ENCODE assay signal across 12 cellular contexts in genomic region chr1:201938440-201939005, GRCh38. TPM values are rescaled to one million over a fixed set of nuclear protein-coding genes. Genes with fewer than 3 reads are reported as not detected.
DNase-seq lines count a peak whose midpoint lies in the region; FAIRE-seq and TF ChIP-seq lines count a peak whose summit lies in the region.
"Had no signal": no experiment of that assay in that cellular context is flagged by ENCODE, and none has a peak within 500 bp of the region (broad histone marks: within the 10 kb centered on the region; RNA-seq: fewer than 3 reads in every experiment).

No MANE protein-coding gene starts in this region.

- TF ChIP-seq CTCF in D721Med (IDR thresholded peaks at IDR 0.05; ENCODE audit: insufficient read depth, missing control alignments) = no peak

- 48 to 63% methylated on average over 4 of the region's 4 CpGs for WGBS in esophagus, 2 donors

- no peaks in the 10 kb centered on the region for H3K27me3 ChIP-seq in esophagus (ENCODE audit: control insufficient read depth in 1 of 2, insufficient read depth in 2 of 2, low read length in 2 of 2)
- H3K27me3 ChIP-seq in mucosa of rectum (ENCODE audit: control insufficient read depth in 2 of 2, insufficient read depth in 2 of 2, low read length in 2 of 2) = no peaks in the 10 kb centered on the region
- H3K27me3 ChIP-seq in stomach smooth muscle (ENCODE audit: control insufficient read depth in 1 of 2, insufficient read depth in 2 of 2, low read length in 2 of 2) = no peaks in the 10 kb centered on the region

- no peak overlapping the region for H3K4me3 ChIP-seq in esophagus (ENCODE audit: low read depth in 1 of 2, low read length in 2 of 2)
- H3K4me3 ChIP-seq in mucosa of rectum (ENCODE audit: low read length in 2 of 2) = no peak overlapping the region
- peak overlapping the region; percentile 52 to 65 for H3K4me3 ChIP-seq in stomach smooth muscle (ENCODE audit: low read length in 2 of 2)

- H3K9ac ChIP-seq in mucosa of rectum (ENCODE audit: low read depth in 1 of 2, low read length in 2 of 2) (peak overlapping the region in 1 of 2 donors; percentile 47), stomach smooth muscle (ENCODE audit: low read length in 2 of 2) (peak overlapping the region; percentile 39 to 55)

- H3K27ac ChIP-seq in esophagus (ENCODE audit: low read depth in 2 of 2, low read length in 1 of 2) (peak overlapping the region; percentile 53 to 61), mucosa of rectum (ENCODE audit: low read depth in 2 of 2, low read length in 2 of 2) (peak overlapping the region; percentile 68 to 69), stomach smooth muscle (ENCODE audit: low read length) (peak overlapping the region; percentile 76)

- H3K36me3 ChIP-seq in esophagus (ENCODE audit: control insufficient read depth in 2 of 2, insufficient read depth in 2 of 2, low read length in 1 of 2) (no peaks in the 10 kb centered on the region), mucosa of rectum (ENCODE audit: control insufficient read depth in 2 of 2, insufficient read depth in 2 of 2, low read length in 2 of 2) (no peaks in the 10 kb centered on the region), stomach smooth muscle (ENCODE audit: control insufficient read depth in 2 of 2, insufficient read depth in 2 of 2, low read length in 2 of 2) (peaks cover 18 to 25% of the 10 kb centered on the region in 2 donors)

- no peaks in the 10 kb centered on the region for H3K9me3 ChIP-seq in esophagus (ENCODE audit: control insufficient read depth in 2 of 2, insufficient read depth in 1 of 2, low read depth in 1 of 2, low read length in 1 of 2)
- no peaks in the 10 kb centered on the region for H3K9me3 ChIP-seq in mucosa of rectum (ENCODE audit: control insufficient read depth in 2 of 2, low read length in 2 of 2)
- H3K9me3 ChIP-seq in stomach smooth muscle (ENCODE audit: control insufficient read depth in 2 of 2, low read length in 2 of 2) = no peaks in the 10 kb centered on the region

- DNase-seq in NCI-H82 (lab: John Stamatoyannopoulos, UW) = peak; percentile 98
- no peak for DNase-seq in RPMI8226
- DNase-seq in OCI-M2 (lab: John Stamatoyannopoulos, UW; ENCODE audit: unreplicated experiment) = no peak
- no peak for DNase-seq in D721Med (ENCODE audit: insufficient read length, low spot score)
- DNase-seq in NCI-H526 (lab: John Stamatoyannopoulos, UW) = no peak
- DNase-seq: cortex of kidney, DMS153, midbrain, T-cell had no signal

- no peak for FAIRE-seq in D721Med (lab: Jason Lieb, UNC)

- H3K4me1 ChIP-seq in esophagus (ENCODE audit: control insufficient read depth in 2 of 2, insufficient read depth in 2 of 2, low read length in 1 of 2) = peaks cover 4 to 8% of the 10 kb centered on the region in 2 donors
- no peaks in the 10 kb centered on the region for H3K4me1 ChIP-seq in mucosa of rectum (ENCODE audit: control insufficient read depth in 2 of 2, insufficient read depth in 2 of 2, low read length in 2 of 2)
- H3K4me1 ChIP-seq in stomach smooth muscle (ENCODE audit: control insufficient read depth, insufficient read depth, low read length) = peaks cover 47% of the 10 kb centered on the region

RNA-seq across cellular contexts. Expression of gene LMOD1, which starts 7.8 kb away (rescaled TPM):
- 10 to 100 TPM; 30.2 to 60.4 TPM for polyA plus RNA-seq in esophagus

RNA-seq across cellular contexts. Expression of gene TIMM17A, which starts 16.8 kb away (rescaled TPM):
- 10 to 100 TPM; 21.7 to 37.4 TPM for polyA plus RNA-seq in esophagus

RNA-seq across cellular contexts. Expression of gene RNPEP, which starts 43.9 kb away (rescaled TPM):
- polyA plus RNA-seq in esophagus = 10 to 100 TPM; 45.3 to 52.3 TPM

RNA-seq across cellular contexts. Expression of gene SHISA4, which starts 49.8 kb away (rescaled TPM):
- polyA plus RNA-seq in esophagus = 1 to 10 TPM; 2.3 to 3.7 TPM

Comparison
In these comparisons a context has a peak if more than half of its experiments do, and no peak if none do; other contexts are left out.
1. H3K4me3 ChIP-seq: peak in stomach smooth muscle (2 of 2); none in esophagus (0 of 2) and mucosa of rectum (0 of 2).
2. Peak in every context shown above with its lines, with median percentiles within 50 percentile points of each other: H3K27ac ChIP-seq.